Comparison of ENCODE assay signal across 20 cellular contexts in the genomic region with DNA sequence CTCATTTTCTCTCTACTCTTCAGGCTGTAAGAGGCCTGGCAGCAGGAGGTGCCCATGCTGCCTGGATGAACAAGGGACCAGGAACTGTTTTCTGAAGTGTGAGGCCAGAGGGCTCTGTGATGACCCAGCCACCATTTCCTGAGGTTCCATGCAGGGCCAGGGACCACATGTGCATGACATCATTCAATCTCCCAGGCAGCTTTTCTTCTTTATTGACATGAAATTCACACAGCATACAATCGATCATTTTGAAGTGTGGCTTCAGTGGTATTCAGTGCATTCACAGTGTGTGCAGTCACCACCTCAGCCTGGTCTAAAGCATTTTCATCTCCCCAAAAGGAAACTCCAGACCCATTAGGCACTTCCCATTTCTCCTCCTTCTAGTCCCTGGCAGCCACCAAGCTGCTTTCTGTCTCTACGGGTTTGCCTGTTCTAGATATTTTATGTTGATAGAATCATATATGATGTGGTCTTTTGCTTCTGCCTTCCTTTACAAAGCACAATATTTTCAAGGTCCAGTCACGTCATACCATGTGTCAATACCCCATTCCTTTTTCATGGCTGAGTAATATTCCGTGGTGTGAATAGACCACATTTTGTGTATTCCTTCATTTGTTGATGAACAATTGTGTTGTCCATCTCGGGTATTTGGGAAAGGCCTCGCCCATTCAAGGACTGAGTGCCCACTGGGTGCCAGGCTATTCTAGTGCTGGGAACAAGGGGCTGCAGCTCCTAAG.
A peak's percentile ranks its signal among the peaks of the same experiment; 100 is the strongest.
DNase-seq lines count a peak whose midpoint lies in the region; ATAC-seq, FAIRE-seq and TF ChIP-seq lines count a peak whose summit lies in the region.
"Had no signal": no experiment of that assay in that cellular context is flagged by ENCODE, and none has a peak within 500 bp of the region (broad histone marks: within the 10 kb centered on the region; RNA-seq: fewer than 3 reads in every experiment).

No MANE protein-coding gene starts in this region.

- H3K27ac ChIP-seq in osteoblast (ENCODE audit: low read depth, low read length) = no peak overlapping the region
- H3K27ac ChIP-seq: epithelial cell of prostate, neutrophil, upper lobe of right lung had no signal

- H3K79me2 ChIP-seq in osteoblast (ENCODE audit: insufficient read depth, low read length) = no peaks in the 10 kb centered on the region

- no peak overlapping the region for H3K4me2 ChIP-seq in osteoblast (ENCODE audit: insufficient read depth, low read length)

- H4K20me1 ChIP-seq in osteoblast (ENCODE audit: insufficient read depth, low read length) = no peaks in the 10 kb centered on the region

- peak; percentile 36 for FAIRE-seq in bronchial epithelial cell (lab: Jason Lieb, UNC)

- TF ChIP-seq CTCF in bronchial epithelial cell (IDR thresholded peaks at IDR 0.05; ENCODE audit: insufficient read depth, low read length, severe bottlenecking) (no peak), osteoblast (IDR thresholded peaks at IDR 0.05; ENCODE audit: extremely low read depth, low read depth, low read length) (no peak)

- H3K4me1 ChIP-seq in osteoblast (ENCODE audit: insufficient read depth, low read length) = no peaks in the 10 kb centered on the region
- H3K4me1 ChIP-seq: upper lobe of right lung had no signal

- peaks cover 5% of the 10 kb centered on the region for H3K9me3 ChIP-seq in osteoblast (ENCODE audit: low read depth, low read length)
- H3K9me3 ChIP-seq: neutrophil had no signal

- no peaks in the 10 kb centered on the region for H3K36me3 ChIP-seq in bronchial epithelial cell (ENCODE audit: control insufficient read depth, insufficient read depth, low read length)
- H3K36me3 ChIP-seq in osteoblast (ENCODE audit: insufficient read depth, low read length) = no peaks in the 10 kb centered on the region
- H3K36me3 ChIP-seq: neutrophil, upper lobe of right lung had no signal

- H3K27me3 ChIP-seq in bronchial epithelial cell (ENCODE audit: control insufficient read depth, insufficient read depth, low read length) = no peaks in the 10 kb centered on the region
- no peaks in the 10 kb centered on the region for H3K27me3 ChIP-seq in osteoblast (ENCODE audit: insufficient read depth, low read length)
- H3K27me3 ChIP-seq: neutrophil, upper lobe of right lung had no signal

- no peak overlapping the region for H2AFZ ChIP-seq in osteoblast (ENCODE audit: low read length)

- H3K4me3 ChIP-seq in bronchial epithelial cell (ENCODE audit: low read depth, low read length) (no peak overlapping the region), osteoblast (ENCODE audit: insufficient read depth, low read length) (no peak overlapping the region)
- H3K4me3 ChIP-seq: upper lobe of right lung had no signal

- ATAC-seq in GM19452 (IDR thresholded peaks at IDR 0.05; ENCODE audit: unreplicated experiment) = no peak
- no peak for ATAC-seq in HG03378 (IDR thresholded peaks at IDR 0.05; ENCODE audit: unreplicated experiment)
- ATAC-seq in HG03439 (IDR thresholded peaks at IDR 0.05; ENCODE audit: unreplicated experiment) = no peak
- ATAC-seq: activated naive CD4-positive, alpha-beta T cell treated with anti-CD3 and anti-CD28 coated beads, Interleukin-2, amount 50 U/mL, for 72 hours; left colon; upper lobe of right lung had no signal

- DNase-seq in AG20443 (ENCODE audit: low spot score) (peak; percentile 48), HT1080 (ENCODE audit: low read depth) (peak; percentile 49), bronchial epithelial cell (ENCODE audit: low read depth) (no peak), osteoblast (ENCODE audit: insufficient read length, low spot score, missing footprints) (peak; percentile 73), NCI-H526 (lab: John Stamatoyannopoulos, UW) (no peak)
- DNase-seq: ACHN; activated CD4-positive, alpha-beta T cell treated with anti-CD3 and anti-CD28 coated beads, Interleukin-2, amount 50 U/mL, for 1 hour; left colon; NCI-H1105 treated with DMSO at 0.1 percent for 48 hours; NCI-H2029 treated with DMSO at 0.1 percent for 48 hours; NCI-H345; NCI-H774; stimulated activated CD4-positive, alpha-beta T cell treated with anti-CD3 and anti-CD28 coated beads, Interleukin-1b, Interleukin-23, amount 100 ng/mL, for 48 hours had no signal

Comparison
In these comparisons a context has a peak if more than half of its experiments do, and no peak if none do; other contexts are left out.
1. DNase-seq: peak in AG20443 (single experiment), HT1080 (single experiment) and osteoblast (single experiment); none in bronchial epithelial cell (single experiment) and NCI-H526 (0 of 2).